In the genomic region with DNA sequence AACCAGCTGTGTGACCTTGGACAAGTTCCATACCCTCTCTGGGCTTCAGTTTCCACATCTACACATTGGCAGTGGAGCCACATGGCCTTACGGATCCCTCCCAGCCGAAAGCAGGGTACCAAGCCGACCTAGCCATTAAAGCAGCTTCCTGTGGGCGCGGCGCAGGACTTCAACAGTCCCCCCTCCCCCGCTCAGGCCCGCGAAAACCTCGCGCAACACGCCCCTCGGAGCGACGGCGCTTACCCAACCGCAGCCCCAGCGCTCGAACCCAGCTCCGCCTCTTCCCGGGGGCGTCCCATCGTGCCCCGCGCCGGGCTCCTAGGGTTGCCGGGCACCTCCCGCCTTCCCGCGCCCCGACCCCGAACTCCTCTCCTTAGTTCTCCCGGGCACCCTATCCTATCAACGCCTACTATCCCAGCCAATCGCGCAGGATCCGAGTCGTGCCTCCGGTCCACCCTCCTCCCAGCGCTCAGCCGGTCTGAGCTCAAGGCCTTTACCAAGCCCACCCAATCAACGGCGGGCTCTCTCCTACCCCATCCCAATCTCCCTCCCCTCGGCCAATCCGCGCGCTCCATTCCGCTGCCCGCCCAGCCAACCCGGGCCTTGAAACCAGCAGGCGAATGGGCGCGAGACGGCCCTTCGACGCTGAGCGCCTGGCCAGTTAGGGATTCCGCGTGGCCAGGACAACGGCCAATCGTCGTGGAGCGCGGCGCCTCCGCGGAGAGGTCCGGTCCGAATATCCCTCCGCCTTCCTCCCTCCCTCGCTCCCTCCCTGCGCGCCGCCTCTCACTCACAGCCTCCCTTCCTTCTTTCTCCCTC, we compare ENCODE assay signal across 8 cellular contexts. TPM values are rescaled to one million over a fixed set of nuclear protein-coding genes. Genes with fewer than 3 reads are reported as not detected.
A peak's percentile ranks its signal among the peaks of the same experiment; 100 is the strongest.
DNase-seq lines count a peak whose midpoint lies in the region; ATAC-seq and TF ChIP-seq lines count a peak whose summit lies in the region.

A gene (plus strand): TSS at position 767 of the 819 bp plus-strand sequence. CDS start 326 bp downstream, outside the sequence.

- H3K4me1 ChIP-seq in BE2C, result no peaks in the 10 kb centered on the region; the same call in 1 of the 2 replicates
- H3K4me1 ChIP-seq in colonic mucosa, result peaks cover 15% of the 10 kb centered on the region

- ATAC-seq in GM19324 (IDR thresholded peaks at IDR 0.05; ENCODE audit: low FRiP score, unreplicated experiment) (peak; percentile 85), HG03469 (IDR thresholded peaks at IDR 0.05; ENCODE audit: unreplicated experiment) (peak; percentile 68)

- H3K4me3 ChIP-seq in BE2C (ENCODE audit: low read depth, low read length) (peak within 1 kb of the TSS; percentile 95), colonic mucosa (peak within 1 kb of the TSS; percentile 71)

- peak within 1 kb of the TSS; percentile 99 for H3K27ac Mint-ChIP-seq in activated CD4-positive, alpha-beta T cell treated with anti-CD3 and anti-CD28 coated beads, Interleukin-2, amount 10 ng/mL, durations not matched to agents 24 days and 14 days

- intact Hi-C loops in activated CD4-positive, alpha-beta T cell treated with anti-CD3 and anti-CD28 coated beads, Interleukin-2, amount 10 ng/mL, durations not matched to agents 24 days and 14 days (cut with micrococcal nuclease), result no loop called here
- intact Hi-C loops in colonic mucosa (cut with DNase I), result no loop called here

- H3K9me3 Mint-ChIP-seq in activated CD4-positive, alpha-beta T cell treated with anti-CD3 and anti-CD28 coated beads, Interleukin-2, amount 10 ng/mL, durations not matched to agents 24 days and 14 days, result no peaks in the 10 kb centered on the region

- H3K27ac ChIP-seq in colonic mucosa (peak within 1 kb of the TSS; percentile 82), layer of hippocampus (ENCODE audit: low read depth, low read length) (peak within 1 kb of the TSS; percentile 81)

- H3K36me3 ChIP-seq in BE2C (peaks cover 34% of the 10 kb centered on the region), colonic mucosa (peaks cover 4% of the 10 kb centered on the region)

- DNase-seq in BE2C (peak; percentile 99), NCI-H526 treated with DMSO at 0.1 percent for 48 hours (lab: John Stamatoyannopoulos, UW) (peak; percentile 99), colonic mucosa (peak; percentile 99)
- peak; percentile 99 for DNase-seq in activated CD4-positive, alpha-beta T cell treated with anti-CD3 and anti-CD28 coated beads, Interleukin-2, amount 10 ng/mL, durations not matched to agents 24 days and 14 days
- DNase-seq in stimulated activated CD4-positive, alpha-beta T cell treated with anti-CD3 and anti-CD28 coated beads, Interleukin-1b, Interleukin-23, amount 100 ng/mL, for 4 hours (ENCODE audit: low read depth in 2 of 2), result peak; percentile 90 to 92

- H3K4me1 Mint-ChIP-seq in activated CD4-positive, alpha-beta T cell treated with anti-CD3 and anti-CD28 coated beads, Interleukin-2, amount 10 ng/mL, durations not matched to agents 24 days and 14 days, result peaks cover 41% of the 10 kb centered on the region

- H3K36me3 Mint-ChIP-seq in activated CD4-positive, alpha-beta T cell treated with anti-CD3 and anti-CD28 coated beads, Interleukin-2, amount 10 ng/mL, durations not matched to agents 24 days and 14 days (ENCODE audit: low read depth), result peaks cover 38% of the 10 kb centered on the region

- H3K9ac ChIP-seq in colonic mucosa (ENCODE audit: low read depth in 2 of 2, low read length in 2 of 2), result peak within 1 kb of the TSS; percentile 83 to 93

- H3K4me3 Mint-ChIP-seq in activated CD4-positive, alpha-beta T cell treated with anti-CD3 and anti-CD28 coated beads, Interleukin-2, amount 10 ng/mL, durations not matched to agents 24 days and 14 days, result peak within 1 kb of the TSS; percentile 92

- H3K27me3 Mint-ChIP-seq in activated CD4-positive, alpha-beta T cell treated with anti-CD3 and anti-CD28 coated beads, Interleukin-2, amount 10 ng/mL, durations not matched to agents 24 days and 14 days, result no peaks in the 10 kb centered on the region

- H3K9me3 ChIP-seq in BE2C (no peaks in the 10 kb centered on the region), colonic mucosa (no peaks in the 10 kb centered on the region)

- H3K27me3 ChIP-seq in BE2C (no peaks in the 10 kb centered on the region), colonic mucosa (no peaks in the 10 kb centered on the region), layer of hippocampus (ENCODE audit: control insufficient read depth, insufficient read depth, low read length) (no peaks in the 10 kb centered on the region)

- TF ChIP-seq CTCF in BE2C (IDR thresholded peaks at IDR 0.05; ENCODE audit: low read depth, low read length) (no peak), colonic mucosa (IDR thresholded peaks at IDR 0.05) (no peak)

RNA-seq across cellular contexts. Expression of the gene that starts here (rescaled TPM):
- 150 TPM for polyA plus RNA-seq in BE2C (2012; ENCODE audit: insufficient read depth, insufficient read length, low read depth)
- total RNA-seq in activated CD4-positive, alpha-beta T cell treated with anti-CD3 and anti-CD28 coated beads, Interleukin-2, amount 10 ng/mL, durations not matched to agents 24 days and 14 days, result 727 and 736 TPM in 2 replicates
- total RNA-seq in colonic mucosa, result 100 to 1,000 TPM; 247 to 356 TPM

Comparison
In these comparisons a context has a peak if more than half of its experiments do, and no peak if none do; other contexts are left out.
1. Peak in every context shown above with its lines: DNase-seq, ATAC-seq, H3K4me3 ChIP-seq and H3K27ac ChIP-seq.